8 cellular contexts compared by ENCODE assay signal in the genomic region with DNA sequence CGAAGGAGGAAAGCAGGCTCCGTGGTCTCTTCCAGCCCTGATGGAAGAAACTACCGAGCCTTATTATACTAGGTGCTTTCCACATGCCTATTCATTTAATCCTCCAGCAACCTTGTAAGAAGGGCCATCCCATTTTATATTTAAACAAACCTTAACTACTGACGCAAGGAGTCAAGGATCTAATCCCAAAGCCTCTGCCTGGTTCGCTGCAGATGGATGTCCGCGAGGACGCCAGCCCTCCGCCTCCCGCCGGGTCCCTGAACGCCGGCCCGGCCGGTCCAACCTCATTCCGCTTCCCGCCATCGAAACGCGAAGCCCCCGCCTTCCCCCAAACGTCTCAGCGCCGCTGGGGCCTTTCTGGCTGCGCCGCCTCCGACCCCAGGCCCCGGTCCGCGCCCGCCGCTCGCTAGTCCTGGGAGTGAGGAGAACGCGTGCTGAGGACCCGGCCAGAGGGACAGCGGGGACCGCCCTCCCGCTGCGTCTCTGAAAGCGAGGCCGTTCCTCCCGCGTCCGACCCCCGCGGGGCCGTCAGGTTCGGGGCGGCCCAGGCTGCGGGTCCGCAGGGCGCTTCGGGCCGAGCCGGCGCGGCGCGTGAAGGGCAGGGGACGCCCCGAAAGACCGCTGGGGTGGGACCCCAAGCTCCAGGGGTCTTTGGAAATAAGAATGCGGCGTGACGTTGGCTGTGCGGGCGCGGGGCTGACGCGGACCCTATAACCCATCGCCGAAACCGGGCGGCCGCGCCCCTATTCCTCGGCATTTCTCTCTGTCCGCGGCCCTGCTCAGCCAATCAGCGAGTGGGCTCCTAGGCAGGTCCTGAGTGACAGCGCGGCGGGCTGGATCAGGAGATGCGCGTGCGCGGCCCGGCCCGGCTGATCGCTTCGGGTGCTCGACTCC. TPM values are rescaled to one million over a fixed set of nuclear protein-coding genes. Genes with fewer than 3 reads are reported as not detected.
A peak's percentile ranks its signal among the peaks of the same experiment; 100 is the strongest.
DNase-seq lines count a peak whose midpoint lies in the region; ATAC-seq and TF ChIP-seq lines count a peak whose summit lies in the region.

No MANE protein-coding gene starts in this region.

- H3K4me3 Mint-ChIP-seq in naive thymus-derived CD4-positive, alpha-beta T cell = peak overlapping the region; percentile 79 to 95 (median 91)

- H3K27me3 Mint-ChIP-seq in naive thymus-derived CD4-positive, alpha-beta T cell = no peaks in the 10 kb centered on the region

- H3K4me1 ChIP-seq in GM23248 (ENCODE audit: insufficient read depth) (no peaks in the 10 kb centered on the region; the same call in 1 of the 2 replicates), Karpas-422 (ENCODE audit: low read length) (peaks cover 21% of the 10 kb centered on the region), Panc1 (ENCODE audit: control insufficient read depth, insufficient read depth, low read length) (peaks cover 12% of the 10 kb centered on the region)
- peaks cover 56% of the 10 kb centered on the region in 2 donors for H3K4me1 ChIP-seq in naive thymus-derived CD4-positive, alpha-beta T cell (ENCODE audit: control insufficient read depth in 2 of 2, insufficient read depth in 2 of 2, low read length in 2 of 2)

- in situ Hi-C loops in GM23248 (cut with MboI) = no loop called here
- in situ Hi-C loops in Panc1 (cut with HindIII; ENCODE audit: low pct_unique_long_range_greater_than_20kb, low sequenced_read_pairs) = no loop called here

- H3K36me3 ChIP-seq in GM23248 (ENCODE audit: low read depth) (no peaks in the 10 kb centered on the region), Karpas-422 (ENCODE audit: insufficient read depth, low read length) (no peaks in the 10 kb centered on the region), Panc1 (ENCODE audit: control insufficient read depth, insufficient read depth, low read length) (no peaks in the 10 kb centered on the region; the same call in 1 of the 2 replicates)
- peaks cover 0 to 13% (median 7%) of the 10 kb centered on the region in 3 experiments for H3K36me3 ChIP-seq in naive thymus-derived CD4-positive, alpha-beta T cell (ENCODE audit: control insufficient read depth in 2 of 3, insufficient read depth in 3 of 3, low read length in 3 of 3)

- intact Hi-C loops in Panc1 (cut with micrococcal nuclease; ENCODE audit: unreplicated experiment) = no loop called here
- intact Hi-C loops in naive thymus-derived CD4-positive, alpha-beta T cell (cut with micrococcal nuclease) = loop anchor here (1.0 to 5.0 kb wide), 6 partner anchors 8 to 1353 kb away; partner anchors contain the start of genes ZNF862 (in 2 of the 2), ABCF2 (in 1 of the 2), PDIA4 (in 1 of the 2) and ZNF467 (in 1 of the 2)

- H3K9me3 ChIP-seq in GM23248 (ENCODE audit: low read depth) (no peaks in the 10 kb centered on the region), Karpas-422 (ENCODE audit: low read length) (no peaks in the 10 kb centered on the region), Panc1 (ENCODE audit: control insufficient read depth, insufficient read depth, low read depth, low read length) (no peaks in the 10 kb centered on the region)
- H3K9me3 ChIP-seq in naive thymus-derived CD4-positive, alpha-beta T cell (ENCODE audit: control insufficient read depth in 2 of 3, low read length in 3 of 3) = no peaks in the 10 kb centered on the region

- H3K4me3 ChIP-seq in GM23248 (peak overlapping the region; percentile 77), Karpas-422 (ENCODE audit: low read length) (peak overlapping the region; percentile 77), Panc1 (ENCODE audit: low read depth in 2 of 2, low read length in 2 of 2) (peak overlapping the region; percentile 69 to 88)
- peak overlapping the region; percentile 76 for H3K4me3 ChIP-seq in naive thymus-derived CD4-positive, alpha-beta T cell (ENCODE audit: low read length)

- H3K36me3 Mint-ChIP-seq in naive thymus-derived CD4-positive, alpha-beta T cell = peaks cover 0 to 16% (median 8%) of the 10 kb centered on the region in 5 donors

- 1% methylated on average over 86 to 93 of the region's 93 CpGs for WGBS in GM23248 (ENCODE audit: low coverage in 1 of 2, low lambda C conversion rate in 2 of 2, missing lambda C conversion rate in 2 of 2), 2 experiments

- H3K9me2 ChIP-seq in GM23248 (ENCODE audit: insufficient read depth) = no peaks in the 10 kb centered on the region
- no peaks in the 10 kb centered on the region for H3K9me2 ChIP-seq in Karpas-422 (replicated peaks; ENCODE audit: insufficient read depth, low read length)

- H3K4me2 ChIP-seq in GM23248 (ENCODE audit: unreplicated experiment) (peak overlapping the region; percentile 73), Karpas-422 (ENCODE audit: low read depth, low read length, poor library complexity, severe bottlenecking) (peak overlapping the region; percentile 75)

- no peak for TF ChIP-seq CTCF in Panc1 (IDR thresholded peaks at IDR 0.05)

- no TSS peak for BruUV-seq in Panc1 (replicated peaks; lab: Mats Ljungman, UMichigan)

- peaks cover 45 to 89% (median 81%) of the 10 kb centered on the region in 7 donors for H3K4me1 Mint-ChIP-seq in naive thymus-derived CD4-positive, alpha-beta T cell

- H3K9me3 Mint-ChIP-seq in naive thymus-derived CD4-positive, alpha-beta T cell = peaks cover 0 to 2% (median 0%) of the 10 kb centered on the region in 11 donors

- POLR2A ChIA-PET in Panc1 (lab: Charles Lee) = no interaction called here
- POLR2A ChIA-PET in naive thymus-derived CD4-positive, alpha-beta T cell (lab: Charles Lee) = interaction anchor here (1.4 to 2.8 kb wide), 2 partner anchors 8 to 35 kb away, joined by 7 to 12 read pairs; partner anchors contain the start of gene ZNF862

- H3F3A ChIP-seq in GM23248 (ENCODE audit: insufficient read depth) = 0 out of 2 replicates have a peak, but pooled peaks cover 5% of the 10 kb centered on the region

- DNase-seq in DMS53 (lab: John Stamatoyannopoulos, UW) = peak; percentile 99
- peak; percentile 95 for DNase-seq in GM23248
- DNase-seq in Karpas-422 = peak; percentile 96
- peak; percentile 45 for DNase-seq in Panc1 (ENCODE audit: low read depth, low spot score)
- DNase-seq in activated T-helper 1 cell treated with anti-CD3 and anti-CD28 coated beads, Interleukin-2, amount 50 U/mL, for 16 hours (ENCODE audit: low read depth in 1 of 2, low spot score in 1 of 2) = peak; percentile 77 to 90
- DNase-seq in fibroblast of gingiva (ENCODE audit: low read depth) = peak; percentile 89
- peak; percentile 81 to 92 (median 85) for DNase-seq in naive thymus-derived CD4-positive, alpha-beta T cell
- DNase-seq in stimulated activated CD8-positive, alpha-beta memory T cell treated with anti-CD3 and anti-CD28 coated beads, Interleukin-7, amount 100 ng/mL, for 48 hours (ENCODE audit: extremely low read depth in 1 of 2, low read depth in 1 of 2) = peak; percentile 92 to 94

- H2AFZ ChIP-seq in GM23248 = peak overlapping the region; percentile 92
- peak overlapping the region; percentile 83; the same call in 1 of the 2 replicates for H2AFZ ChIP-seq in Karpas-422 (ENCODE audit: low read length)

- peak overlapping the region; percentile 48 to 98 (median 92) for H3K27ac Mint-ChIP-seq in naive thymus-derived CD4-positive, alpha-beta T cell

- H4K20me1 ChIP-seq in GM23248 (ENCODE audit: insufficient read depth) (no peaks in the 10 kb centered on the region), Karpas-422 (ENCODE audit: insufficient read depth, low read depth, low read length) (no peaks in the 10 kb centered on the region)

- H3K79me2 ChIP-seq in GM23248 (ENCODE audit: insufficient read depth) (no peaks in the 10 kb centered on the region), Karpas-422 (ENCODE audit: low read length) (no peaks in the 10 kb centered on the region)

- H3K27ac ChIP-seq in GM23248 = peak overlapping the region; percentile 8; the same call in 1 of the 2 replicates
- H3K27ac ChIP-seq in Karpas-422 (ENCODE audit: low read length) = no peak overlapping the region
- peak overlapping the region; percentile 70 for H3K27ac ChIP-seq in Panc1 (ENCODE audit: low read length)
- peak overlapping the region; percentile 88 for H3K27ac ChIP-seq in naive thymus-derived CD4-positive, alpha-beta T cell (ENCODE audit: low read depth, low read length)

- H3K9ac ChIP-seq in GM23248 = peak overlapping the region; percentile 67
- peak overlapping the region; percentile 72 for H3K9ac ChIP-seq in Karpas-422 (ENCODE audit: low read length)

- ATAC-seq in Panc1 = peak; percentile 98
- peak; percentile 84 for ATAC-seq in naive thymus-derived CD4-positive, alpha-beta T cell

- CTCF ChIA-PET in Panc1 (lab: Charles Lee) = no interaction called here
- CTCF ChIA-PET in naive thymus-derived CD4-positive, alpha-beta T cell (lab: Charles Lee) = no interaction called here

- H3K27me3 ChIP-seq in GM23248 (replicated peaks; ENCODE audit: insufficient read depth) = no peaks in the 10 kb centered on the region
- no peaks in the 10 kb centered on the region for H3K27me3 ChIP-seq in Karpas-422 (ENCODE audit: low read length)
- H3K27me3 ChIP-seq in Panc1 (ENCODE audit: control insufficient read depth, insufficient read depth, low read length) = no peaks in the 10 kb centered on the region
- no peaks in the 10 kb centered on the region for H3K27me3 ChIP-seq in naive thymus-derived CD4-positive, alpha-beta T cell (ENCODE audit: control insufficient read depth in 2 of 2, insufficient read depth in 2 of 2, low read length in 2 of 2)

RNA-seq across cellular contexts. Expression of gene ATP6V0E2, which starts 0.4 kb away (rescaled TPM):
- total RNA-seq in GM23248 (2014; rRNA removed; shearing (Covaris generic)) = 6.9 and 17.7 TPM in 2 replicates
- polyA plus RNA-seq in GM23248 (2016; fragmentation: Nextera tagmentation; extraction: Ambion mirVana) = 7.7 and 8.0 TPM in 2 replicates
- total RNA-seq in Karpas-422 (2014; rRNA removed; shearing (Covaris generic); ENCODE audit: low replicate concordance) = 14.1 and 17.7 TPM in 2 replicates
- 44.7 TPM for total RNA-seq in Panc1 (2021; ENCODE audit: unreplicated experiment)
- 61.2 TPM for polyA plus RNA-seq in Panc1 (2012; ENCODE audit: insufficient read length)
- total RNA-seq in naive thymus-derived CD4-positive, alpha-beta T cell = 10 to 100 TPM; 32.7 to 84.0 (median 55.4) TPM
- 100 to 1,000 TPM; 199 to 240 TPM for polyA plus RNA-seq in naive thymus-derived CD4-positive, alpha-beta T cell

RNA-seq across cellular contexts. Expression of gene ZNF862, which starts 35.1 kb away (rescaled TPM):
- total RNA-seq in GM23248 (2014; rRNA removed; shearing (Covaris generic)) = 2.9 and 9.7 TPM in 2 replicates
- polyA plus RNA-seq in GM23248 (2016; fragmentation: Nextera tagmentation; extraction: Ambion mirVana) = 3.3 and 3.5 TPM in 2 replicates
- total RNA-seq in Karpas-422 (2014; rRNA removed; shearing (Covaris generic); ENCODE audit: low replicate concordance) = 9.2 and 12.2 TPM in 2 replicates
- 6.8 TPM for total RNA-seq in Panc1 (2021; ENCODE audit: unreplicated experiment)
- polyA plus RNA-seq in Panc1 (2012; ENCODE audit: insufficient read length) = 9.2 TPM
- total RNA-seq in naive thymus-derived CD4-positive, alpha-beta T cell = 100 to 1,000 TPM in 2 of 5 experiments, 10 to 100 TPM in 3; 36.9 to 112 (median 41.8) TPM
- 10 to 100 TPM in 1 of 2 donors, 1 to 10 TPM in 1; 9.1 to 11.7 TPM for polyA plus RNA-seq in naive thymus-derived CD4-positive, alpha-beta T cell

Comparison
In these comparisons a context has a peak if more than half of its experiments do, and no peak if none do; other contexts are left out.
1. DNase-seq: peak in every context shown above with its lines; median percentile 99 in DMS53; 96 in Karpas-422; 95 in GM23248; 93 in stimulated activated CD8-positive, alpha-beta memory T cell treated with anti-CD3 and anti-CD28 coated beads, Interleukin-7, amount 100 ng/mL, for 48 hours; 89 in fibroblast of gingiva; 85 in naive thymus-derived CD4-positive, alpha-beta T cell; 84 in activated T-helper 1 cell treated with anti-CD3 and anti-CD28 coated beads, Interleukin-2, amount 50 U/mL, for 16 hours; 45 in Panc1.